In genomic region chr10:79547128-79547527, GRCh38 we compare ENCODE assay signal across 2 cellular contexts.
TF ChIP-seq lines count a peak whose summit lies in the region.
"Not testable (repeated sequence)": the region's sequence is repeated elsewhere in the genome, so short reads cannot be mapped to it uniquely, and the experiment has no call there.

No MANE protein-coding gene starts in this region.

TF ChIP-seq in GM12878, 131 proteins besides CTCF, POLR2A, EP300 and RAD21:
- TF ChIP-seq RAD51 (IDR thresholded peaks at IDR 0.05), result peak; percentile 44; the same call in 1 of the 2 replicates

TF ChIP-seq in HepG2, 621 proteins besides CTCF, POLR2A, EP300 and RAD21:
- TF ChIP-seq RAD51 (IDR thresholded peaks at IDR 0.05; ENCODE audit: borderline replicate concordance) (peak; percentile 63; the same call in 1 of the 2 replicates), USF2 (IDR thresholded peaks at IDR 0.05; ENCODE audit: low read depth, low read length) (0 out of 2 replicates have a peak, but pooled peaks have one; percentile 21)
- TF ChIP-seq USF2 (CRISPR knock-in tag; IDR thresholded peaks at IDR 0.05; ENCODE audit: borderline replicate concordance), result not testable (repeated sequence)
TF ChIP-seq in HepG2: peak in this region for 2; not testable (repeated sequence) for 619.
